Comparison of ENCODE assay signal across 29 cellular contexts in the genomic region with DNA sequence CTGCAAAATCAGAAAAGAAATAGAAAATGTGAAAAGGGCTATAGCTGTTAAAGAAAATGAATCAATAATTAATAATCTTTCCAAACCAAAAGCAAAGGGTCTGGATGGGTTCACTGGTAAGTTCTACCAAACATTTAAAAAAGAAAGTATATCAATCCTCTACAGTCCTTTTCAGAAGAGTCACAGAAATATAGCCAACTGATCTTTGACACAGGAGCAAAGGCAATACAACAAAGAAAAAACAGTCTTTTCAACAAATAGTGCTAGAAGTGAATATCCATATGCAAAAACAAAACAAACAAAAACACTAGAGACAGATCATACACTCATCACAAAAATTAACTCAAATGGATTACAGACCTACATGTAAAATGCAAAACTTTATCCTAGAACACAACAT.
"Had no signal": no experiment of that assay in that cellular context is flagged by ENCODE, and none has a peak within 500 bp of the region (broad histone marks: within the 10 kb centered on the region; RNA-seq: fewer than 3 reads in every experiment).

No MANE protein-coding gene starts in this region.

- H3K27me3 ChIP-seq: esophagus squamous epithelium, heart right ventricle, ovary, spleen, tibial nerve, upper lobe of left lung had no signal

- DNase-seq: dermis blood vessel endothelial cell; effector memory CD4-positive, alpha-beta T cell; erythroblast; esophagus squamous epithelium; foreskin melanocyte; glutamatergic neuron; heart right ventricle; hippocampal formation; islet precursor cell; kidney glomerular epithelial cell; left colon; left ventricle myocardium superior; natural killer cell; occipital lobe; ovary; posterior cingulate gyrus; psoas muscle; right cardiac atrium; spleen; stimulated activated CD4-positive, alpha-beta T cell treated with anti-CD3 and anti-CD28 coated beads, Interleukin-4, amount 100 ng/mL, for 4 hours; stimulated activated naive B cell treated with anti-CD40 and anti-IgM and Interleukin-4, amounts not matched to agents 10 μg/mL and 1 μg/mL and 100 μg/mL, for 72 hours; upper lobe of left lung had no signal

- H3K4me3 ChIP-seq: coronary artery, esophagus squamous epithelium, heart right ventricle, lung, ovary, psoas muscle, skin epidermis, spleen, thoracic aorta, tibial nerve, upper lobe of left lung had no signal

- H3K27me3 Mint-ChIP-seq: memory B cell; stimulated activated naive B cell treated with anti-CD40 and anti-IgM and Interleukin-4, amounts not matched to agents 10 μg/mL and 1 μg/mL and 100 μg/mL, for 72 hours; stimulated activated naive CD8-positive, alpha-beta T cell treated with anti-CD3 and anti-CD28 coated beads, Interleukin-15, Interleukin-2, amounts not matched to agents 100 ng/mL and 50 ng/mL, for 24 hours had no signal

- H3K9me3 ChIP-seq: esophagus squamous epithelium, ovary, upper lobe of left lung had no signal

- H3K4me3 Mint-ChIP-seq: memory B cell; natural killer cell; stimulated activated naive B cell treated with anti-CD40 and anti-IgM and Interleukin-4, amounts not matched to agents 10 μg/mL and 1 μg/mL and 100 μg/mL, for 72 hours; stimulated activated naive CD8-positive, alpha-beta T cell treated with anti-CD3 and anti-CD28 coated beads, Interleukin-15, Interleukin-2, amounts not matched to agents 100 ng/mL and 50 ng/mL, for 24 hours had no signal

- ATAC-seq: heart right ventricle; left colon; left ventricle myocardium superior; natural killer cell; right cardiac atrium; stimulated activated naive B cell treated with anti-CD40 and anti-IgM and Interleukin-4, amounts not matched to agents 10 μg/mL and 1 μg/mL and 100 μg/mL, for 72 hours had no signal

- H3K27ac Mint-ChIP-seq: natural killer cell; stimulated activated naive B cell treated with anti-CD40 and anti-IgM and Interleukin-4, amounts not matched to agents 10 μg/mL and 1 μg/mL and 100 μg/mL, for 72 hours; stimulated activated naive CD8-positive, alpha-beta T cell treated with anti-CD3 and anti-CD28 coated beads, Interleukin-15, Interleukin-2, amounts not matched to agents 100 ng/mL and 50 ng/mL, for 24 hours had no signal

- H3K36me3 Mint-ChIP-seq: natural killer cell had no signal

- H3K27ac ChIP-seq: coronary artery, esophagus squamous epithelium, heart right ventricle, ovary, psoas muscle, skin epidermis, spleen, thoracic aorta, tibial nerve, upper lobe of left lung had no signal

- H3K9me3 Mint-ChIP-seq: natural killer cell had no signal

- H3K36me3 ChIP-seq: esophagus squamous epithelium, ovary had no signal
